29 cellular contexts compared by ENCODE assay signal in genomic region chr13:57935965-57936364, GRCh38.
"Had no signal": no experiment of that assay in that cellular context is flagged by ENCODE, and none has a peak within 500 bp of the region (broad histone marks: within the 10 kb centered on the region; RNA-seq: fewer than 3 reads in every experiment).

No MANE protein-coding gene starts in this region.

- H3K27ac Mint-ChIP-seq: stimulated activated effector memory CD8-positive, alpha-beta T cell treated with anti-CD3 and anti-CD28 coated beads, Interleukin-12 subunit alpha, Interleukin-12 subunit beta, amount 100 ng/mL, for 72 hours; stimulated activated memory B cell treated with anti-CD40 and anti-IgM and Interleukin-4, amounts not matched to agents 10 μg/mL and 1 μg/mL and 100 μg/mL, for 72 hours; stimulated activated naive B cell treated with anti-CD40 and anti-IgM and Interleukin-4, amounts not matched to agents 10 μg/mL and 1 μg/mL and 100 μg/mL, for 72 hours; stimulated activated naive CD8-positive, alpha-beta T cell treated with anti-CD3 and anti-CD28 coated beads, Interleukin-15, amount 100 ng/mL, for 72 hours; stimulated activated naive CD8-positive, alpha-beta T cell treated with anti-CD3 and anti-CD28 coated beads, Interleukin-15, Interleukin-2, amounts not matched to agents 100 ng/mL and 50 ng/mL, for 24 hours; type B pancreatic cell had no signal

- H3K4me3 ChIP-seq: stomach, suprapubic skin, testis, thoracic aorta, thyroid gland, tibial artery, tibial nerve, transverse colon, upper lobe of left lung, upper lobe of right lung, uterus, vagina had no signal

- H3K36me3 Mint-ChIP-seq: stimulated activated effector memory CD8-positive, alpha-beta T cell treated with anti-CD3 and anti-CD28 coated beads, Interleukin-12 subunit alpha, Interleukin-12 subunit beta, amount 100 ng/mL, for 72 hours; stimulated activated memory B cell treated with anti-CD40 and anti-IgM and Interleukin-4, amounts not matched to agents 10 μg/mL and 1 μg/mL and 100 μg/mL, for 72 hours; stimulated activated naive B cell treated with anti-CD40 and anti-IgM and Interleukin-4, amounts not matched to agents 10 μg/mL and 1 μg/mL and 100 μg/mL, for 72 hours; type B pancreatic cell had no signal

- H3K27ac ChIP-seq: stomach, suprapubic skin, testis, thoracic aorta, thyroid gland, tibial artery, tibial nerve, transverse colon, upper lobe of left lung, upper lobe of right lung, uterus, vagina had no signal

- H3K36me3 ChIP-seq: stomach, suprapubic skin, thoracic aorta, thyroid gland, tibial artery, tibial nerve, transverse colon, upper lobe of left lung, upper lobe of right lung, uterus, vagina had no signal

- H3K4me3 Mint-ChIP-seq: stimulated activated effector memory CD8-positive, alpha-beta T cell treated with anti-CD3 and anti-CD28 coated beads, Interleukin-12 subunit alpha, Interleukin-12 subunit beta, amount 100 ng/mL, for 72 hours; stimulated activated memory B cell treated with anti-CD40 and anti-IgM and Interleukin-4, amounts not matched to agents 10 μg/mL and 1 μg/mL and 100 μg/mL, for 72 hours; stimulated activated naive B cell treated with anti-CD40 and anti-IgM and Interleukin-4, amounts not matched to agents 10 μg/mL and 1 μg/mL and 100 μg/mL, for 72 hours; stimulated activated naive CD8-positive, alpha-beta T cell treated with anti-CD3 and anti-CD28 coated beads, Interleukin-15, amount 100 ng/mL, for 72 hours; stimulated activated naive CD8-positive, alpha-beta T cell treated with anti-CD3 and anti-CD28 coated beads, Interleukin-15, Interleukin-2, amounts not matched to agents 100 ng/mL and 50 ng/mL, for 24 hours; type B pancreatic cell had no signal

- DNase-seq: stimulated activated CD4-positive, alpha-beta T cell treated with anti-CD3 and anti-CD28 coated beads, Interleukin-2, amount 100 ng/mL, for 48 hours; stimulated activated CD4-positive, alpha-beta T cell treated with anti-CD3 and anti-CD28 coated beads, Interleukin-4, amount 100 ng/mL, for 1 hour; stimulated activated CD4-positive, alpha-beta T cell treated with anti-CD3 and anti-CD28 coated beads, Interleukin-4, amount 100 ng/mL, for 24 hours; stimulated activated CD4-positive, alpha-beta T cell treated with anti-CD3 and anti-CD28 coated beads, Interleukin-4, amount 100 ng/mL, for 4 hours; stimulated activated CD8-positive, alpha-beta memory T cell treated with anti-CD3 and anti-CD28 coated beads, Interleukin-4, amount 100 ng/mL, for 48 hours; stimulated activated naive B cell treated with anti-CD40 and anti-IgM and Interleukin-4, amounts not matched to agents 10 μg/mL and 1 μg/mL and 100 μg/mL, for 72 hours; stimulated activated naive CD4-positive, alpha-beta T cell; stimulated activated naive CD4-positive, alpha-beta T cell treated with Interleukin-2 at 50 U/mL for 16 hours; stimulated activated naive CD8-positive, alpha-beta T cell treated with anti-CD3 and anti-CD28 coated beads, Interleukin-15, amount 100 ng/mL, for 72 hours; stimulated activated naive CD8-positive, alpha-beta T cell treated with anti-CD3 and anti-CD28 coated beads, Interleukin-15, Interleukin-2, amounts not matched to agents 100 U/mL and 50 U/mL, for 24 hours; stomach; substantia nigra; testis; thyroid gland; tibial artery; transverse colon; trophoblast cell; upper lobe of left lung; upper lobe of right lung; uterus had no signal

- ATAC-seq: stimulated activated effector memory CD8-positive, alpha-beta T cell treated with anti-CD3 and anti-CD28 coated beads, Interleukin-12 subunit alpha, Interleukin-12 subunit beta, amount 100 ng/mL, for 72 hours; stimulated activated memory B cell treated with anti-CD40 and anti-IgM and Interleukin-4, amounts not matched to agents 10 μg/mL and 1 μg/mL and 100 μg/mL, for 72 hours; stimulated activated naive B cell treated with anti-CD40 and anti-IgM and Interleukin-4, amounts not matched to agents 10 μg/mL and 1 μg/mL and 100 μg/mL, for 72 hours; stimulated activated naive CD8-positive, alpha-beta T cell treated with anti-CD3 and anti-CD28 coated beads, Interleukin-15, amount 100 ng/mL, for 72 hours; stimulated activated naive CD8-positive, alpha-beta T cell treated with anti-CD3 and anti-CD28 coated beads, Interleukin-15, Interleukin-2, amounts not matched to agents 100 U/mL and 50 U/mL, for 24 hours; upper lobe of right lung had no signal

- H3K27me3 Mint-ChIP-seq: stimulated activated memory B cell treated with anti-CD40 and anti-IgM and Interleukin-4, amounts not matched to agents 10 μg/mL and 1 μg/mL and 100 μg/mL, for 72 hours; stimulated activated naive B cell treated with anti-CD40 and anti-IgM and Interleukin-4, amounts not matched to agents 10 μg/mL and 1 μg/mL and 100 μg/mL, for 72 hours; stimulated activated naive CD8-positive, alpha-beta T cell treated with anti-CD3 and anti-CD28 coated beads, Interleukin-15, amount 100 ng/mL, for 72 hours; stimulated activated naive CD8-positive, alpha-beta T cell treated with anti-CD3 and anti-CD28 coated beads, Interleukin-15, Interleukin-2, amounts not matched to agents 100 ng/mL and 50 ng/mL, for 24 hours; type B pancreatic cell had no signal

- H3K9me3 Mint-ChIP-seq: stimulated activated memory B cell treated with anti-CD40 and anti-IgM and Interleukin-4, amounts not matched to agents 10 μg/mL and 1 μg/mL and 100 μg/mL, for 72 hours; type B pancreatic cell had no signal

- H3K4me1 Mint-ChIP-seq: stimulated activated effector memory CD8-positive, alpha-beta T cell treated with anti-CD3 and anti-CD28 coated beads, Interleukin-12 subunit alpha, Interleukin-12 subunit beta, amount 100 ng/mL, for 72 hours; stimulated activated memory B cell treated with anti-CD40 and anti-IgM and Interleukin-4, amounts not matched to agents 10 μg/mL and 1 μg/mL and 100 μg/mL, for 72 hours; stimulated activated naive B cell treated with anti-CD40 and anti-IgM and Interleukin-4, amounts not matched to agents 10 μg/mL and 1 μg/mL and 100 μg/mL, for 72 hours; stimulated activated naive CD8-positive, alpha-beta T cell treated with anti-CD3 and anti-CD28 coated beads, Interleukin-15, amount 100 ng/mL, for 72 hours had no signal

- FAIRE-seq: urothelium cell line had no signal

- H3K4me1 ChIP-seq: stomach, suprapubic skin, testis, thyroid gland, tibial artery, tibial nerve, transverse colon, upper lobe of left lung, upper lobe of right lung, uterus, vagina had no signal

- H3K9me3 ChIP-seq: stomach, suprapubic skin, testis, thoracic aorta, thyroid gland, tibial artery, tibial nerve, upper lobe of left lung, upper lobe of right lung, uterus, vagina had no signal

- H3K27me3 ChIP-seq: stomach, suprapubic skin, testis, thyroid gland, tibial artery, tibial nerve, transverse colon, upper lobe of left lung, upper lobe of right lung, uterus, vagina had no signal
